Comparison of ENCODE assay signal across 13 cellular contexts in genomic region chr13:111929036-111929616, GRCh38.
A peak's percentile ranks its signal among the peaks of the same experiment; 100 is the strongest.
DNase-seq lines count a peak whose midpoint lies in the region; TF ChIP-seq lines count a peak whose summit lies in the region.
"Had no signal": no experiment of that assay in that cellular context is flagged by ENCODE, and none has a peak within 500 bp of the region (broad histone marks: within the 10 kb centered on the region; RNA-seq: fewer than 3 reads in every experiment).

No MANE protein-coding gene starts in this region.

- DNase-seq in activated effector memory CD4-positive, alpha-beta T cell treated with anti-CD3 and anti-CD28 coated beads, Interleukin-2, amount 50 U/mL, for 16 hours = peak; percentile 39
- no peak for DNase-seq in activated effector memory CD4-positive, alpha-beta T cell treated with Interleukin-2 at 50 U/mL for 16 hours
- DNase-seq in NCI-H69 (lab: John Stamatoyannopoulos, UW) (peak; percentile 26), neural crest cell (ENCODE audit: low read depth, low spot score) (no peak), ureter (ENCODE audit: low spot score) (peak; percentile 30), NCI-H2107 treated with DMSO at 0.1 percent for 48 hours (lab: John Stamatoyannopoulos, UW; ENCODE audit: unreplicated experiment) (no peak), SW 1271 (lab: John Stamatoyannopoulos, UW) (no peak)
- DNase-seq: CD8-positive, alpha-beta memory T cell; GDM1; GOT3; NCI-H1092; NCI-H1694; NCI-H446 treated with DMSO at 0.1 percent for 48 hours had no signal

- peaks cover 9% of the 10 kb centered on the region for H3K4me1 Mint-ChIP-seq in neural crest cell
- H3K4me1 Mint-ChIP-seq: CD8-positive, alpha-beta memory T cell had no signal

- TF ChIP-seq CTCF in neural crest cell (conservative IDR thresholded peaks at IDR 0.05) = peak; percentile 20

- no peak overlapping the region for H3K4me3 Mint-ChIP-seq in neural crest cell
- H3K4me3 Mint-ChIP-seq: CD8-positive, alpha-beta memory T cell had no signal

- H3K36me3 Mint-ChIP-seq in neural crest cell (ENCODE audit: low read depth) = peaks cover 4% of the 10 kb centered on the region
- H3K36me3 Mint-ChIP-seq: CD8-positive, alpha-beta memory T cell had no signal

- peaks cover 12% of the 10 kb centered on the region for H3K9me3 Mint-ChIP-seq in neural crest cell

- peak overlapping the region; percentile 78 for H3K27ac Mint-ChIP-seq in neural crest cell (ENCODE audit: unreplicated experiment)
- H3K27ac Mint-ChIP-seq: CD8-positive, alpha-beta memory T cell had no signal

- no peaks in the 10 kb centered on the region for H3K27me3 Mint-ChIP-seq in neural crest cell (ENCODE audit: low read depth)
- H3K27me3 Mint-ChIP-seq: CD8-positive, alpha-beta memory T cell had no signal

Comparison
In these comparisons a context has a peak if more than half of its experiments do, and no peak if none do; other contexts are left out.
1. DNase-seq: peak in activated effector memory CD4-positive, alpha-beta T cell treated with anti-CD3 and anti-CD28 coated beads, Interleukin-2, amount 50 U/mL, for 16 hours (single experiment), NCI-H69 (single experiment) and ureter (single experiment); none in activated effector memory CD4-positive, alpha-beta T cell treated with Interleukin-2 at 50 U/mL for 16 hours (single experiment), neural crest cell (single experiment), NCI-H2107 treated with DMSO at 0.1 percent for 48 hours (single experiment) and SW 1271 (0 of 2).